ENCODE assay signal across 19 cellular contexts in genomic region chr5:125180222-125180621, GRCh38.
DNase-seq lines count a peak whose midpoint lies in the region; FAIRE-seq and TF ChIP-seq lines count a peak whose summit lies in the region.
"Had no signal": no experiment of that assay in that cellular context is flagged by ENCODE, and none has a peak within 500 bp of the region (broad histone marks: within the 10 kb centered on the region; RNA-seq: fewer than 3 reads in every experiment).

No MANE protein-coding gene starts in this region.

- no peak overlapping the region for H2AFZ ChIP-seq in endothelial cell of umbilical vein (ENCODE audit: low read depth, low read length)

- no peaks in the 10 kb centered on the region for H3K79me2 ChIP-seq in endothelial cell of umbilical vein (ENCODE audit: control insufficient read depth, insufficient read depth, low read length)

- no peak overlapping the region for H3K4me3 ChIP-seq in endothelial cell of umbilical vein (replicated peaks in 1 of 3; ENCODE audit: insufficient read depth in 1 of 3, low read depth in 1 of 3, low read length in 3 of 3)
- H3K4me3 ChIP-seq: esophagus squamous epithelium, MG63 had no signal

- BruUV-seq in endothelial cell of umbilical vein (replicated peaks; lab: Mats Ljungman, UMichigan): no TSS peak

- H3K9me3 ChIP-seq in endothelial cell of umbilical vein (replicated peaks; ENCODE audit: control insufficient read depth, insufficient read depth, low read length): no peaks in the 10 kb centered on the region
- H3K9me3 ChIP-seq: esophagus squamous epithelium, MG63 had no signal

- FAIRE-seq in endothelial cell of umbilical vein (lab: Jason Lieb, UNC): no peak

- H3K4me2 ChIP-seq in endothelial cell of umbilical vein (ENCODE audit: insufficient read depth, low read length): no peak overlapping the region

- no peak for TF ChIP-seq CTCF in endothelial cell of umbilical vein (IDR thresholded peaks at IDR 0.05; ENCODE audit: extremely low read depth in 1 of 2, insufficient read depth in 1 of 2, low read depth in 1 of 2, low read length in 2 of 2)

- H3K9ac ChIP-seq in endothelial cell of umbilical vein (replicated peaks; ENCODE audit: extremely low read depth, insufficient read depth, low read length): no peak overlapping the region

- dilution Hi-C loops in endothelial cell of umbilical vein (cut with MboI; ENCODE audit: extremely low pct_ligation_motif_present, low sequenced_read_pairs): no loop called here

- no peaks in the 10 kb centered on the region for H3K36me3 ChIP-seq in endothelial cell of umbilical vein (ENCODE audit: control insufficient read depth in 2 of 2, extremely low read depth in 1 of 2, insufficient read depth in 2 of 2, low read length in 2 of 2)
- H3K36me3 ChIP-seq: esophagus squamous epithelium, MG63 had no signal

- H3K4me1 ChIP-seq in endothelial cell of umbilical vein (ENCODE audit: control insufficient read depth, extremely low read depth, insufficient read depth, low read length): no peaks in the 10 kb centered on the region

- TF ChIP-seq POLR2A in endothelial cell of umbilical vein (IDR thresholded peaks at IDR 0.05; ENCODE audit: low read depth, low read length): no peak

- H4K20me1 ChIP-seq in endothelial cell of umbilical vein (replicated peaks; ENCODE audit: control insufficient read depth, extremely low read depth, insufficient read depth, low read length): no peaks in the 10 kb centered on the region

- H3K9me1 ChIP-seq in endothelial cell of umbilical vein (replicated peaks; ENCODE audit: control insufficient read depth, extremely low read depth, insufficient read depth, low read length): no peaks in the 10 kb centered on the region

- no peak overlapping the region for H3K27ac ChIP-seq in endothelial cell of umbilical vein (ENCODE audit: insufficient read depth, low read depth, low read length)
- H3K27ac ChIP-seq: esophagus squamous epithelium had no signal

- POLR2A ChIA-PET in endothelial cell of umbilical vein (lab: Charles Lee): no interaction called here

- intact Hi-C loops in endothelial cell of umbilical vein (cut with micrococcal nuclease): no loop called here

- DNase-seq in HT-29 (ENCODE audit: low spot score) (peak; percentile 25), RPMI7951 (ENCODE audit: low read depth) (peak; percentile 14), endothelial cell of umbilical vein (ENCODE audit: low read depth, low spot score) (peak; percentile 28), myocyte (ENCODE audit: low read depth) (peak; percentile 42), NCI-H2029 treated with DMSO at 0.1 percent for 48 hours (lab: John Stamatoyannopoulos, UW) (no peak), OCI-M2 (lab: John Stamatoyannopoulos, UW; ENCODE audit: unreplicated experiment) (no peak), NCI-H446 treated with DMSO at 0.1 percent for 48 hours (lab: John Stamatoyannopoulos, UW) (no peak)
- DNase-seq: activated CD8-positive, alpha-beta memory T cell treated with anti-CD3 and anti-CD28 coated beads, Interleukin-2, amount 50 U/mL, for 48 hours; activated gamma-delta T cell treated with Interleukin-2 at 50 U/mL for 16 hours; amniotic stem cell; effector CD4-positive, alpha-beta T cell; EL; esophagus squamous epithelium; mammary epithelial cell; MG63; NCI-H1436; NCI-H748 treated with DMSO at 0.1 percent for 48 hours; retina; stimulated activated CD4-positive, alpha-beta T cell treated with anti-CD3 and anti-CD28 coated beads, Interleukin-4, amount 100 ng/mL, for 4 hours had no signal

- H3K27me3 ChIP-seq in endothelial cell of umbilical vein (ENCODE audit: control insufficient read depth in 2 of 2, insufficient read depth in 2 of 2, low read length in 2 of 2): no peaks in the 10 kb centered on the region
- H3K27me3 ChIP-seq: esophagus squamous epithelium, MG63 had no signal

- CTCF ChIA-PET in endothelial cell of umbilical vein (lab: Charles Lee): interaction anchor here (0.6 kb wide), 1 partner anchor 13 kb away, joined by 3 read pairs; no protein-coding TSS in a partner anchor

TF ChIP-seq in endothelial cell of umbilical vein, 7 proteins besides CTCF, POLR2A, EP300 and RAD21:
- TF ChIP-seq MAX (IDR thresholded peaks at IDR 0.05; ENCODE audit: insufficient read depth, insufficient read length): no peak
TF ChIP-seq in endothelial cell of umbilical vein: peak in this region for 0.

Comparison
In these comparisons a context has a peak if more than half of its experiments do, and no peak if none do; other contexts are left out.
1. DNase-seq: peak in HT-29 (single experiment), RPMI7951 (single experiment), endothelial cell of umbilical vein (single experiment) and myocyte (single experiment); none in NCI-H2029 treated with DMSO at 0.1 percent for 48 hours (single experiment), OCI-M2 (single experiment) and NCI-H446 treated with DMSO at 0.1 percent for 48 hours (single experiment).